Comparison of ENCODE assay signal across 20 cellular contexts in the genomic region with DNA sequence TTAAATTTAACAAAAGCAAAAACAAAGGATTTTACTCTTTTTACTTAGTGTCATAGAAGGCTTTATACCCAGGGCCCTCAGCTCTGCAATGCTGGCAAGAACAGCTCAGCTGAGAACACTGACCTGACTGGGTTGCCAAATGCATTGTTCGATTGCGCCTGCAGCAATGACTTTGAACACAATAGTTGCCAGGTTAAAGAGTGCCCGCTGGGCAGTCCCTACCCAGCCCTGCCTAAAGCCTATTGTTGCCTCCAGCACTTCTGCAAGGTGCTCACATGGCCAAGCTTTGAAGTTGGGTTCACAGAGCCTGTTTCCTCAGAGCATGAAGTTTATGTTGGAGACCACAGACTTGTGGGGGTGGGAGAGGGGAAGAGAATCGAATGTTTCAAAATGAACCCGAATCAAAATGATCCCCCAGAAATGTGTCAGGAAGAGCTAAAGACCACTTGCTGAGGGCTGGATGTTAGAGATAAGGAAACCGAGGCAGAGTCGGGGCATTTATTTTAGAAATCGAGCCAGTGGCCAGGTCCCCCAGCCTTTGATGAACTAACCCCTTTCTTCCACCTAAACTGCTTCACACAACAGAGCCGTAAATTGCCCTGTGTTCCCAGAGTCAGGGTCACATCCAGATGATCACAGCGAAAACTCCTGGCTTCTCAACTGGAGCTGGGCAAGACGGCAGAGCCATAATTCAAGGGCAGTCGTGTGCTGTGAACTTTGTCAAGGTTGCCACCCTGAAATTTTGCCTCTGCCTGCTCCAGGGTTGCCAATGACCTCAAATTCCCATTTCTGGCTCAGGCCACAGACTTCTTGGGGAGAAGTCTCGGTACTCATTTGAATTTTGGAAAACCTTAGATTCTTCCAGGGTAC. TPM values are rescaled to one million over a fixed set of nuclear protein-coding genes. Genes with fewer than 3 reads are reported as not detected.
A peak's percentile ranks its signal among the peaks of the same experiment; 100 is the strongest.
DNase-seq lines count a peak whose midpoint lies in the region; TF ChIP-seq lines count a peak whose summit lies in the region.
"Had no signal": no experiment of that assay in that cellular context is flagged by ENCODE, and none has a peak within 500 bp of the region (broad histone marks: within the 10 kb centered on the region; RNA-seq: fewer than 3 reads in every experiment).

No MANE protein-coding gene starts in this region.

- DNase-seq in COLO668 (lab: John Stamatoyannopoulos, UW; ENCODE audit: unreplicated experiment) = peak; percentile 49
- DNase-seq in COR-L47 (lab: John Stamatoyannopoulos, UW) = peak; percentile 59
- DNase-seq in SW480 (ENCODE audit: low spot score) = peak; percentile 38
- no peak for DNase-seq in activated CD8-positive, alpha-beta memory T cell treated with anti-CD3 and anti-CD28 coated beads for 24 hours
- DNase-seq in NCI-H82 (lab: John Stamatoyannopoulos, UW) = no peak
- no peak for DNase-seq in GM20000 (ENCODE audit: low spot score)
- DNase-seq in AG08396 (ENCODE audit: low spot score) = no peak
- DNase-seq: DMS53, HCEC 1CT, NCI-H187, NCI-H2227 treated with DMSO at 0.1 percent for 48 hours, NCI-H526 treated with DMSO at 0.1 percent for 48 hours, Peyer's patch, Right ventricle myocardium superior had no signal

- 66% methylated on average over 13 of the region's 13 CpGs for WGBS in liver

- no peaks in the 10 kb centered on the region for H3K9me3 ChIP-seq in liver (ENCODE audit: control insufficient read depth in 4 of 4, low read length in 3 of 4)
- H3K9me3 ChIP-seq: BLaER1, Peyer's patch had no signal

- no peaks in the 10 kb centered on the region for H3K36me3 ChIP-seq in liver (ENCODE audit: control insufficient read depth in 4 of 4, insufficient read depth in 3 of 4, low read depth in 1 of 4, low read length in 3 of 4)
- H3K36me3 ChIP-seq: BLaER1, Peyer's patch had no signal

- H3K27ac ChIP-seq in liver (ENCODE audit: low read depth in 1 of 2, low read length in 2 of 2) = no peak overlapping the region
- H3K27ac ChIP-seq: BLaER1, Peyer's patch had no signal

- peaks cover 6 to 36% (median 32%) of the 10 kb centered on the region in 4 donors for H3K4me1 ChIP-seq in liver (ENCODE audit: control insufficient read depth in 4 of 4, insufficient read depth in 4 of 4, low read length in 3 of 4)
- H3K4me1 ChIP-seq: Peyer's patch had no signal

- no peak overlapping the region for H3K9ac ChIP-seq in liver (ENCODE audit: low read depth in 1 of 2, low read length in 2 of 2)
- H3K9ac ChIP-seq: BLaER1 had no signal

- H3K27me3 ChIP-seq in liver (ENCODE audit: control insufficient read depth in 4 of 4, insufficient read depth in 4 of 4, low read length in 3 of 4) = no peaks in the 10 kb centered on the region
- H3K27me3 ChIP-seq: BLaER1, Peyer's patch had no signal

- no peak for TF ChIP-seq CTCF in liver (IDR thresholded peaks at IDR 0.05; ENCODE audit: low read depth, low read length, missing input control)
- no peak for TF ChIP-seq CTCF in GM20000 (IDR thresholded peaks at IDR 0.05; ENCODE audit: extremely low read depth, missing control alignments)

- H3K4me3 ChIP-seq in liver (ENCODE audit: low read depth in 1 of 3, low read length in 3 of 3) = no peak overlapping the region
- H3K4me3 ChIP-seq: BLaER1, Peyer's patch had no signal

- TF ChIP-seq RAD21 in liver (IDR thresholded peaks at IDR 0.05) = peak; percentile 26 to 59

TF ChIP-seq in liver, 16 proteins besides CTCF, POLR2A, EP300 and RAD21:
- TF ChIP-seq, protein P1, sequence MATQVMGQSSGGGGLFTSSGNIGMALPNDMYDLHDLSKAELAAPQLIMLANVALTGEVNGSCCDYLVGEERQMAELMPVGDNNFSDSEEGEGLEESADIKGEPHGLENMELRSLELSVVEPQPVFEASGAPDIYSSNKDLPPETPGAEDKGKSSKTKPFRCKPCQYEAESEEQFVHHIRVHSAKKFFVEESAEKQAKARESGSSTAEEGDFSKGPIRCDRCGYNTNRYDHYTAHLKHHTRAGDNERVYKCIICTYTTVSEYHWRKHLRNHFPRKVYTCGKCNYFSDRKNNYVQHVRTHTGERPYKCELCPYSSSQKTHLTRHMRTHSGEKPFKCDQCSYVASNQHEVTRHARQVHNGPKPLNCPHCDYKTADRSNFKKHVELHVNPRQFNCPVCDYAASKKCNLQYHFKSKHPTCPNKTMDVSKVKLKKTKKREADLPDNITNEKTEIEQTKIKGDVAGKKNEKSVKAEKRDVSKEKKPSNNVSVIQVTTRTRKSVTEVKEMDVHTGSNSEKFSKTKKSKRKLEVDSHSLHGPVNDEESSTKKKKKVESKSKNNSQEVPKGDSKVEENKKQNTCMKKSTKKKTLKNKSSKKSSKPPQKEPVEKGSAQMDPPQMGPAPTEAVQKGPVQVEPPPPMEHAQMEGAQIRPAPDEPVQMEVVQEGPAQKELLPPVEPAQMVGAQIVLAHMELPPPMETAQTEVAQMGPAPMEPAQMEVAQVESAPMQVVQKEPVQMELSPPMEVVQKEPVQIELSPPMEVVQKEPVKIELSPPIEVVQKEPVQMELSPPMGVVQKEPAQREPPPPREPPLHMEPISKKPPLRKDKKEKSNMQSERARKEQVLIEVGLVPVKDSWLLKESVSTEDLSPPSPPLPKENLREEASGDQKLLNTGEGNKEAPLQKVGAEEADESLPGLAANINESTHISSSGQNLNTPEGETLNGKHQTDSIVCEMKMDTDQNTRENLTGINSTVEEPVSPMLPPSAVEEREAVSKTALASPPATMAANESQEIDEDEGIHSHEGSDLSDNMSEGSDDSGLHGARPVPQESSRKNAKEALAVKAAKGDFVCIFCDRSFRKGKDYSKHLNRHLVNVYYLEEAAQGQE (IDR thresholded peaks at IDR 0.05) = no peak
- peak; percentile 29 to 45 for TF ChIP-seq HNF4A (conservative IDR thresholded peaks at IDR 0.05)
- TF ChIP-seq RXRA (IDR thresholded peaks at IDR 0.05) = peak; percentile 58 to 59
- TF ChIP-seq TAF1 (conservative IDR thresholded peaks at IDR 0.05) = no peak
- TF ChIP-seq FOXA2 (IDR thresholded peaks at IDR 0.05) = no peak
- no peak for TF ChIP-seq FOXA1 (IDR thresholded peaks at IDR 0.05)
- TF ChIP-seq HNF4G (IDR thresholded peaks at IDR 0.05) = no peak

RNA-seq across cellular contexts. Expression of a gene that starts 55.0 kb away (rescaled TPM):
- 10 to 100 TPM in 1 of 2 donors, 1 to 10 TPM in 1; 5.2 to 10.6 TPM for total RNA-seq in liver
- polyA plus RNA-seq in liver = 10 to 100 TPM; 11.6 to 12.7 TPM
- total RNA-seq: LHCN-M2; Right ventricle myocardium superior; T-helper 2 cell treated with Interferon-gamma antibody and Interleukin-4, amounts not matched to agents 100 ng/mL and 5 ng/mL, for 36 hours had no signal
- polyA plus RNA-seq: AG04450, IgD-negative memory B cell had no signal

Comparison
In these comparisons a context has a peak if more than half of its experiments do, and no peak if none do; other contexts are left out.
1. DNase-seq: peak in COLO668 (single experiment), COR-L47 (single experiment) and SW480 (single experiment); none in activated CD8-positive, alpha-beta memory T cell treated with anti-CD3 and anti-CD28 coated beads for 24 hours (single experiment), NCI-H82 (single experiment), GM20000 (single experiment) and AG08396 (single experiment).